1 cellular context compared by ENCODE assay signal in genomic region chr19:4372630-4373367, GRCh38.
TF ChIP-seq lines count a peak whose summit lies in the region.

No MANE protein-coding gene starts in this region.

TF ChIP-seq in A549, 52 proteins besides CTCF, POLR2A, EP300 and RAD21 (continued from another document):
- no peak for TF ChIP-seq HOXB13 (CRISPR knock-in tag; IDR thresholded peaks at IDR 0.05; ENCODE audit: low read depth)
